15 cellular contexts compared by ENCODE assay signal in genomic region chr5:31911291-31912265, GRCh38.
A peak's percentile ranks its signal among the peaks of the same experiment; 100 is the strongest.
DNase-seq lines count a peak whose midpoint lies in the region; ATAC-seq and TF ChIP-seq lines count a peak whose summit lies in the region.
"Had no signal": no experiment of that assay in that cellular context is flagged by ENCODE, and none has a peak within 500 bp of the region (broad histone marks: within the 10 kb centered on the region; RNA-seq: fewer than 3 reads in every experiment).

No MANE protein-coding gene starts in this region.

- no peak for ATAC-seq in GM18909 (IDR thresholded peaks at IDR 0.05; ENCODE audit: poor library complexity, unreplicated experiment)
- no peak for ATAC-seq in GM18498 (IDR thresholded peaks at IDR 0.05; ENCODE audit: unreplicated experiment)
- ATAC-seq: body of pancreas, GM12878 had no signal

- in situ Hi-C loops in astrocyte of the cerebellum (cut with HindIII; ENCODE audit: low sequenced_read_pairs) = no loop called here

- H3K4me3 ChIP-seq in astrocyte of the cerebellum (ENCODE audit: low read depth, low read length) = no peak overlapping the region
- H3K4me3 ChIP-seq: body of pancreas, GM12878, HAP-1 had no signal

- no peak for TF ChIP-seq CTCF in astrocyte of the cerebellum (IDR thresholded peaks at IDR 0.05; ENCODE audit: low read depth, low read length, missing control alignments)

- DNase-seq in C1 segment of cervical spinal cord (lab: John Stamatoyannopoulos, UW) (peak in 11 of 14 donors; percentile 19 to 68 (median 58)), astrocyte of the cerebellum (ENCODE audit: low read depth) (peak; percentile 93), foreskin melanocyte (peak; percentile 88), pons (ENCODE audit: low spot score) (peak; percentile 95), NCI-H446 treated with DMSO at 0.1 percent for 48 hours (lab: John Stamatoyannopoulos, UW) (no peak), DMS 273 (lab: John Stamatoyannopoulos, UW; ENCODE audit: unreplicated experiment) (no peak)
- DNase-seq: activated B cell treated with CpG ODN at 0.5 μM for 24 hours, body of pancreas, MM.1S, NCI-H2107, T-helper 1 cell had no signal

Comparison
In these comparisons a context has a peak if more than half of its experiments do, and no peak if none do; other contexts are left out.
1. DNase-seq: peak in C1 segment of cervical spinal cord (11 of 14), astrocyte of the cerebellum (single experiment), foreskin melanocyte (single experiment) and pons (single experiment); none in NCI-H446 treated with DMSO at 0.1 percent for 48 hours (single experiment) and DMS 273 (single experiment).